In the genomic region with DNA sequence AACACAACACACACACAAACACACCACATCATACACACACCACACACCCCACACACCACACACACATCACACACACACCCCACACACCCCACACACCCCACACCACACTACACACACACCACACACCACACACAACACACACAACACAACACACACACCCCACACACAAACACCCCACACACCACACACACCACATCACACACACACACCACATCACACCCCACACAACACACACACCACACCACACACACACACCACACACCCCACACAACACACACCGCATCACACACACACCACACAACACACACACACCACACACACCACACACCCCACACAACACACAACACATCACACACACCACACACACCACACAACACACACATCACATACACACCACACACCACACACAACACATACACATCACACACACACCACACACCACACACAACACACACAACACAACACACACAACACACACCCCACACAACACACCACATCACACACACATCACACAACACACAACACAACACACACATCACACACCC, we compare ENCODE assay signal across 20 cellular contexts. TPM values are rescaled to one million over a fixed set of nuclear protein-coding genes. Genes with fewer than 3 reads are reported as not detected.
DNase-seq lines count a peak whose midpoint lies in the region; ATAC-seq, FAIRE-seq and TF ChIP-seq lines count a peak whose summit lies in the region.
"Had no signal": no experiment of that assay in that cellular context is flagged by ENCODE, and none has a peak within 500 bp of the region (broad histone marks: within the 10 kb centered on the region; RNA-seq: fewer than 3 reads in every experiment).

No MANE protein-coding gene starts in this region.

- H2BK120ac ChIP-seq in neuronal stem cell (ENCODE audit: low read depth, low read length) = no peak overlapping the region

- no peak overlapping the region for H2BK5ac ChIP-seq in neuronal stem cell (ENCODE audit: low read length)

- H3K9ac ChIP-seq in GM12878 (ENCODE audit: control insufficient read depth, insufficient read depth, low read length) (no peak overlapping the region), neuronal stem cell (ENCODE audit: low read depth, low read length, poor library complexity) (peak overlapping the region; percentile 55)

- no peak overlapping the region for H3K4me3 ChIP-seq in GM12878
- H3K4me3 ChIP-seq in neuronal stem cell (ENCODE audit: low read length in 2 of 2) = peak overlapping the region in 1 of 2 donors; percentile 74
- H3K4me3 ChIP-seq in body of pancreas = no peak overlapping the region
- H3K4me3 ChIP-seq: A549 had no signal

- TF ChIP-seq RAD21 in GM12878 (IDR thresholded peaks at IDR 0.05; ENCODE audit: insufficient read depth, low read depth, low read length) = no peak

- ATAC-seq in GM12878 (no peak), GM18868 (IDR thresholded peaks at IDR 0.05; ENCODE audit: unreplicated experiment) (no peak), body of pancreas (no peak)

- no peaks in the 10 kb centered on the region for H3K27me3 ChIP-seq in GM12878 (replicated peaks in 1 of 2; ENCODE audit: control insufficient read depth in 2 of 2, insufficient read depth in 2 of 2, low read length in 1 of 2)
- H3K27me3 ChIP-seq in neuronal stem cell (ENCODE audit: control insufficient read depth in 3 of 3, insufficient read depth in 3 of 3, low read depth in 1 of 3, low read length in 3 of 3) = peaks cover 0 to 5% (median 0%) of the 10 kb centered on the region in 3 experiments
- H3K27me3 ChIP-seq in body of pancreas = no peaks in the 10 kb centered on the region
- H3K27me3 ChIP-seq: BE2C had no signal

- H3K4me2 ChIP-seq in GM12878 (ENCODE audit: control insufficient read depth, insufficient read depth) = no peak overlapping the region
- no peak overlapping the region for H3K4me2 ChIP-seq in neuronal stem cell (ENCODE audit: insufficient read depth, low read length, poor library complexity, severe bottlenecking)
- H3K4me2 ChIP-seq: A549 had no signal

- in situ Hi-C loops in GM12878 (cut with MboI) = no loop called here

- no peak for FAIRE-seq in GM12878 (lab: Jason Lieb, UNC)
- FAIRE-seq: A549, GM12891, GM19239 had no signal

- peak overlapping the region; percentile 83 for H3K23ac ChIP-seq in neuronal stem cell (ENCODE audit: low read depth, low read length, poor library complexity)

- SMC1A ChIA-PET in GM12878 (lab: Charles Lee; ENCODE audit: uncharacterized antibody, unreplicated experiment) = no interaction called here

- POLR2A ChIA-PET in GM12878 (lab: Charles Lee) = no interaction called here

- no peak overlapping the region for H2AK5ac ChIP-seq in neuronal stem cell (ENCODE audit: low read depth, low read length)

- peaks cover 3% of the 10 kb centered on the region for H3K79me1 ChIP-seq in neuronal stem cell (ENCODE audit: low read depth, low read length)

- no peak overlapping the region for H2BK12ac ChIP-seq in neuronal stem cell (ENCODE audit: low read length)

- no peak overlapping the region for H3K4me3 Mint-ChIP-seq in activated T-cell treated with anti-CD3 and anti-CD28 coated beads, Interleukin-2, amount 50 U/mL, for 24 hours
- H3K4me3 Mint-ChIP-seq: CD4-positive, alpha-beta memory T cell; HFFc6 had no signal

- H3K36me3 ChIP-seq in GM12878 (ENCODE audit: control insufficient read depth in 2 of 2, insufficient read depth in 2 of 2, low read length in 1 of 2) (no peaks in the 10 kb centered on the region), neuronal stem cell (replicated peaks in 1 of 2; ENCODE audit: control insufficient read depth in 2 of 2, insufficient read depth in 2 of 2, low read length in 2 of 2) (peaks cover 0 to 7% of the 10 kb centered on the region in 2 donors), body of pancreas (replicated peaks in 1 of 2; ENCODE audit: insufficient read depth in 1 of 2, low read depth in 2 of 2) (no peaks in the 10 kb centered on the region)
- H3K36me3 ChIP-seq: BE2C had no signal

- 90% methylated on average over 1 of the region's 1 CpG for WGBS in GM12878 (ENCODE audit: insufficient coverage, insufficient replicate concordance, low lambda C conversion rate, missing lambda C conversion rate)
- WGBS in neuronal stem cell (ENCODE audit: extremely low coverage in 2 of 2, insufficient read length in 2 of 2, insufficient replicate concordance in 1 of 2), 2 donors = no CpG with 5 or more reads among the region's 1 CpG
- WGBS in body of pancreas, 2 donors = 94 to 100% methylated on average over 1 of the region's 1 CpG

- no peak overlapping the region for H3K14ac ChIP-seq in neuronal stem cell (ENCODE audit: low read length)

- RAD21 ChIA-PET in GM12878 (lab: Charles Lee; ENCODE audit: unreplicated experiment) = no interaction called here

- no peak overlapping the region for H4K91ac ChIP-seq in neuronal stem cell (ENCODE audit: low read depth, low read length, poor library complexity)

- DNase-seq in GM12878 (ENCODE audit: low read depth, low spot score) (no peak), erythroblast (lab: John Stamatoyannopoulos, UW) (peak; percentile 36 to 57), neuronal stem cell (ENCODE audit: low spot score) (no peak), body of pancreas (no peak)
- no peak for DNase-seq in activated T-cell treated with anti-CD3 and anti-CD28 coated beads, Interleukin-2, amount 50 U/mL, for 24 hours
- DNase-seq: BE2C; CD4-positive, alpha-beta memory T cell; DMS79; HCEC 1CT; HFFc6; KBM-7 had no signal

- H2AFZ ChIP-seq in GM12878 (ENCODE audit: control insufficient read depth, low read depth, low read length) (no peak overlapping the region), neuronal stem cell (ENCODE audit: low read length) (no peak overlapping the region)

- H4K20me1 ChIP-seq in GM12878 (ENCODE audit: control insufficient read depth, insufficient read depth) = no peaks in the 10 kb centered on the region

- no peak overlapping the region for H3K4ac ChIP-seq in neuronal stem cell (ENCODE audit: low read length)

- no peak overlapping the region for H3K18ac ChIP-seq in neuronal stem cell (ENCODE audit: low read length)

- H3K9me3 Mint-ChIP-seq in activated T-cell treated with anti-CD3 and anti-CD28 coated beads, Interleukin-2, amount 50 U/mL, for 24 hours = no peaks in the 10 kb centered on the region
- H3K9me3 Mint-ChIP-seq: CD4-positive, alpha-beta memory T cell; HFFc6 had no signal

- H4K8ac ChIP-seq in neuronal stem cell (ENCODE audit: low read depth, low read length) = no peak overlapping the region

- H3K27ac ChIP-seq in GM12878 (ENCODE audit: control insufficient read depth, insufficient read depth) = no peak overlapping the region
- H3K27ac ChIP-seq in neuronal stem cell (replicated peaks; ENCODE audit: low read length) = no peak overlapping the region
- H3K27ac ChIP-seq in body of pancreas = no peak overlapping the region
- H3K27ac ChIP-seq: A549, C4-2B had no signal

- no TSS peak for BruUV-seq in GM12878 (replicated peaks; lab: Mats Ljungman, UMichigan)

- H3K4me1 Mint-ChIP-seq in activated T-cell treated with anti-CD3 and anti-CD28 coated beads, Interleukin-2, amount 50 U/mL, for 24 hours (ENCODE audit: low read depth) = peaks cover 14% of the 10 kb centered on the region

- H3K27me3 Mint-ChIP-seq in activated T-cell treated with anti-CD3 and anti-CD28 coated beads, Interleukin-2, amount 50 U/mL, for 24 hours = peaks cover 5% of the 10 kb centered on the region

- CTCF ChIA-PET in GM12878 (lab: Yijun Ruan, JAX) = no interaction called here

- no peak for TF ChIP-seq EP300 in GM12878 (IDR thresholded peaks at IDR 0.05; ENCODE audit: borderline replicate concordance in 1 of 2, control insufficient read depth in 1 of 2, low read depth in 2 of 2, low read length in 2 of 2)

- no peaks in the 10 kb centered on the region for H3K9me3 ChIP-seq in GM12878 (replicated peaks; ENCODE audit: control insufficient read depth, insufficient read depth, low read length)
- peaks cover 3 to 67% of the 10 kb centered on the region in 2 donors for H3K9me3 ChIP-seq in neuronal stem cell (replicated peaks in 1 of 2; ENCODE audit: control insufficient read depth in 2 of 2, insufficient read depth in 1 of 2, low read depth in 1 of 2, low read length in 2 of 2)
- H3K9me3 ChIP-seq in body of pancreas = no peaks in the 10 kb centered on the region

- TF ChIP-seq CTCF in GM12878 (IDR thresholded peaks at IDR 0.05 in 2 of 3, conservative IDR thresholded peaks at IDR 0.05 in 1 of 3; ENCODE audit: control insufficient read depth in 2 of 3, extremely low read depth in 1 of 3, insufficient read depth in 1 of 3, low read depth in 3 of 3, low read length in 3 of 3) (no peak), body of pancreas (IDR thresholded peaks at IDR 0.05) (no peak)

- intact Hi-C loops in GM12878 (cut with micrococcal nuclease; ENCODE audit: unreplicated experiment) (no loop called here), body of pancreas (cut with DNase I) (no loop called here)

- TF ChIP-seq POLR2A in GM12878 (IDR thresholded peaks at IDR 0.05; ENCODE audit: low read depth, low read length) (no peak), erythroblast (IDR thresholded peaks at IDR 0.05; ENCODE audit: low read length) (no peak), body of pancreas (IDR thresholded peaks at IDR 0.05) (no peak)

- H2BK15ac ChIP-seq in neuronal stem cell (ENCODE audit: low read length) = no peak overlapping the region

- H3K36me3 Mint-ChIP-seq in activated T-cell treated with anti-CD3 and anti-CD28 coated beads, Interleukin-2, amount 50 U/mL, for 24 hours (ENCODE audit: low read depth) = no peaks in the 10 kb centered on the region
- H3K36me3 Mint-ChIP-seq: CD4-positive, alpha-beta memory T cell had no signal

- no peak overlapping the region for H3K27ac Mint-ChIP-seq in activated T-cell treated with anti-CD3 and anti-CD28 coated beads, Interleukin-2, amount 50 U/mL, for 24 hours
- H3K27ac Mint-ChIP-seq: CD4-positive, alpha-beta memory T cell; HFFc6 had no signal

- H3K4me1 ChIP-seq in GM12878 (ENCODE audit: control insufficient read depth, insufficient read depth, low read length) (no peaks in the 10 kb centered on the region), neuronal stem cell (ENCODE audit: control insufficient read depth in 2 of 2, insufficient read depth in 1 of 2, low read depth in 1 of 2, low read length in 2 of 2) (no peaks in the 10 kb centered on the region), body of pancreas (peaks cover 13% of the 10 kb centered on the region)
- H3K4me1 ChIP-seq: A549, BE2C had no signal

- no peaks in the 10 kb centered on the region for H3K79me2 ChIP-seq in GM12878 (ENCODE audit: control insufficient read depth, insufficient read depth, low read length)

RNA-seq across cellular contexts. Expression of gene LYPD8, which starts 2.5 kb away (rescaled TPM):
- not detected in 2 replicates for total RNA-seq in GM12878 (2013; cell fraction: nucleolus; rRNA removed)
- total RNA-seq in GM12878 (2014; rRNA removed) (not detected in 2 replicates), GM12878 (2014; rRNA removed; fragmentation: Illumina TruSeq; extraction: Trizol) (0.13 TPM in 1 of 2 replicates, not detected in the other), GM12878 (2021) (not detected in 2 replicates), body of pancreas (not detected)
- polyA plus RNA-seq in GM12878 (2011; ENCODE audit: low read depth) = not detected
- polyA plus RNA-seq in GM12878 (2011; rRNA removed) (not detected in 2 replicates), GM12878 (2014; fragmentation: Illumina TruSeq; extraction: Trizol) (not detected in 2 replicates), GM12878 (2014; fragmentation: Nextera tagmentation; extraction: Ambion mirVana) (under 1 TPM; 0.18 to 0.40 TPM), GM12878 (2014; rRNA removed) (0.06 TPM in 1 of 2 replicates, not detected in the other), GM12878 (2016; fragmentation: Nextera tagmentation; extraction: Ambion mirVana) (not detected)
- polyA plus RNA-seq in GM12878 (2011; cell fraction: cytosol; rRNA removed) = 0.04 TPM in 1 of 2 replicates, not detected in the other
- not detected in 2 replicates for polyA plus RNA-seq in GM12878 (2011; cell fraction: nucleus; rRNA removed)
- not detected in 2 replicates for polyA plus RNA-seq in GM12878 (2012)
- polyA minus RNA-seq in GM12878 (2011; rRNA and poly(A)+ RNA removed) = 0.21 TPM in 1 of 2 replicates, not detected in the other
- polyA minus RNA-seq in GM12878 (2011; cell fraction: cytosol; rRNA and poly(A)+ RNA removed) = not detected in 2 replicates
- polyA minus RNA-seq in GM12878 (2011; cell fraction: nucleus; rRNA and poly(A)+ RNA removed) = not detected in 2 replicates
- not detected for polyA plus RNA-seq in neuronal stem cell (2013, experiment 1 of 2)
- not detected for polyA plus RNA-seq in neuronal stem cell (2013, experiment 2 of 2)
- total RNA-seq: CD4-positive, alpha-beta memory T cell; G401 had no signal
- polyA plus RNA-seq: AG04450; CD4-positive, alpha-beta memory T cell had no signal

RNA-seq across cellular contexts. Expression of gene OR14I1, which starts 50.5 kb away (rescaled TPM):
- 1.0 and 1.5 TPM in 2 replicates for total RNA-seq in GM12878 (2013; cell fraction: nucleolus; rRNA removed)
- total RNA-seq in GM12878 (2014; rRNA removed) = 0.62 and 0.65 TPM in 2 replicates
- total RNA-seq in GM12878 (2014; rRNA removed; fragmentation: Illumina TruSeq; extraction: Trizol) = 0.41 and 0.49 TPM in 2 replicates
- total RNA-seq in GM12878 (2021) = 0.37 and 1.1 TPM in 2 replicates
- polyA plus RNA-seq in GM12878 (2011; ENCODE audit: low read depth) = not detected
- 0.65 and 0.90 TPM in 2 replicates for polyA plus RNA-seq in GM12878 (2011; rRNA removed)
- polyA plus RNA-seq in GM12878 (2011; cell fraction: cytosol; rRNA removed) = 0.92 and 0.99 TPM in 2 replicates
- polyA plus RNA-seq in GM12878 (2011; cell fraction: nucleus; rRNA removed) = 0.13 and 0.41 TPM in 2 replicates
- polyA plus RNA-seq in GM12878 (2012) = 0.17 and 0.18 TPM in 2 replicates
- polyA plus RNA-seq in GM12878 (2014; fragmentation: Illumina TruSeq; extraction: Trizol) = 1.0 and 3.1 TPM in 2 replicates
- 1 to 10 TPM in 1 of 2 experiments, under 1 TPM in 1; 0.68 to 1.5 TPM for polyA plus RNA-seq in GM12878 (2014; fragmentation: Nextera tagmentation; extraction: Ambion mirVana)
- 0.20 and 1.0 TPM in 2 replicates for polyA plus RNA-seq in GM12878 (2014; rRNA removed)
- under 1 TPM; 0.21 to 0.66 TPM for polyA plus RNA-seq in GM12878 (2016; fragmentation: Nextera tagmentation; extraction: Ambion mirVana)
- 0.51 and 1.3 TPM in 2 replicates for polyA minus RNA-seq in GM12878 (2011; rRNA and poly(A)+ RNA removed)
- polyA minus RNA-seq in GM12878 (2011; cell fraction: cytosol; rRNA and poly(A)+ RNA removed) = not detected in 2 replicates
- not detected in 2 replicates for polyA minus RNA-seq in GM12878 (2011; cell fraction: nucleus; rRNA and poly(A)+ RNA removed)
- not detected for polyA plus RNA-seq in neuronal stem cell (2013, experiment 1 of 2)
- not detected for polyA plus RNA-seq in neuronal stem cell (2013, experiment 2 of 2)
- not detected for total RNA-seq in body of pancreas
- total RNA-seq: CD4-positive, alpha-beta memory T cell; G401; H4; HFFc6; HT-29 had no signal
- polyA plus RNA-seq: A549; AG04450; CD4-positive, alpha-beta memory T cell had no signal

Comparison
In these comparisons a context has a peak if more than half of its experiments do, and no peak if none do; other contexts are left out.
1. DNase-seq: peak in erythroblast (2 of 2); none in GM12878 (single experiment), neuronal stem cell (single experiment), activated T-cell treated with anti-CD3 and anti-CD28 coated beads, Interleukin-2, amount 50 U/mL, for 24 hours (single experiment) and body of pancreas (0 of 4).